19 cellular contexts compared by ENCODE assay signal in genomic region chr11:134558258-134558835, GRCh38.
DNase-seq lines count a peak whose midpoint lies in the region; ATAC-seq and TF ChIP-seq lines count a peak whose summit lies in the region.
"Had no signal": no experiment of that assay in that cellular context is flagged by ENCODE, and none has a peak within 500 bp of the region (broad histone marks: within the 10 kb centered on the region; RNA-seq: fewer than 3 reads in every experiment).

No MANE protein-coding gene starts in this region.

- H3K27ac ChIP-seq in coronary artery (no peak overlapping the region), tibial artery (no peak overlapping the region)
- H3K27ac ChIP-seq: HL-60 had no signal

- no peaks in the 10 kb centered on the region for H3K4me1 ChIP-seq in tibial artery
- H3K4me1 ChIP-seq: Caco-2, HAP-1 had no signal

- no peak for TF ChIP-seq CTCF in coronary artery (IDR thresholded peaks at IDR 0.05)
- no peak for TF ChIP-seq CTCF in osteocyte (IDR thresholded peaks at IDR 0.05)
- no peak for TF ChIP-seq CTCF in tibial artery (IDR thresholded peaks at IDR 0.05)

- no peaks in the 10 kb centered on the region for H3K27me3 Mint-ChIP-seq in osteocyte (ENCODE audit: unreplicated experiment)

- intact Hi-C loops in cardiac septum (cut with DNase I), result no loop called here
- intact Hi-C loops in Right ventricle myocardium superior (cut with DNase I), result no loop called here
- intact Hi-C loops in tibial artery (cut with DNase I; ENCODE audit: low total_unique reads), result no loop called here

- no peaks in the 10 kb centered on the region for H3K36me3 ChIP-seq in tibial artery
- H3K36me3 ChIP-seq: HAP-1 had no signal

- no peak for ATAC-seq in Right ventricle myocardium superior (ENCODE audit: poor library complexity)
- ATAC-seq: PC-3 had no signal

- no peak overlapping the region for H3K4me3 Mint-ChIP-seq in osteocyte (ENCODE audit: unreplicated experiment)
- H3K4me3 Mint-ChIP-seq: CD4-positive, alpha-beta T cell had no signal

- H3K27ac Mint-ChIP-seq in osteocyte (ENCODE audit: unreplicated experiment), result no peak overlapping the region
- H3K27ac Mint-ChIP-seq: CD4-positive, alpha-beta T cell had no signal

- DNase-seq in cardiac septum (ENCODE audit: low spot score) (peak; percentile 56), Right ventricle myocardium superior (no peak), coronary artery (ENCODE audit: low spot score) (peak; percentile 45), osteocyte (ENCODE audit: extremely low spot score, unreplicated experiment) (peak; percentile 53), AG08395 (ENCODE audit: low spot score) (no peak), tibial artery (no peak)
- DNase-seq in activated CD4-positive, alpha-beta T cell treated with anti-CD3 and anti-CD28 coated beads, Interleukin-2, amount 50 U/mL, for 1 hour, result no peak
- DNase-seq: DMS153, GF-D8, NCI-H1048, NCI-H1436, NCI-H1930, NCI-H345, NCI-H526 had no signal

- H3K9me3 Mint-ChIP-seq in osteocyte (ENCODE audit: unreplicated experiment), result no peaks in the 10 kb centered on the region
- H3K9me3 Mint-ChIP-seq: CD4-positive, alpha-beta T cell had no signal

- H3K4me3 ChIP-seq in coronary artery (no peak overlapping the region), tibial artery (no peak overlapping the region)
- H3K4me3 ChIP-seq: HAP-1 had no signal

- peaks cover 14% of the 10 kb centered on the region for H3K4me1 Mint-ChIP-seq in osteocyte (ENCODE audit: unreplicated experiment)

- peaks cover 0 to 3% of the 10 kb centered on the region in 2 donors for H3K27me3 ChIP-seq in tibial artery

- H3K36me3 Mint-ChIP-seq in osteocyte (ENCODE audit: unreplicated experiment), result no peaks in the 10 kb centered on the region

- no peaks in the 10 kb centered on the region for H3K9me3 ChIP-seq in tibial artery
- H3K9me3 ChIP-seq: Caco-2, HAP-1 had no signal

Comparison
In these comparisons a context has a peak if more than half of its experiments do, and no peak if none do; other contexts are left out.
1. DNase-seq: peak in cardiac septum (single experiment), coronary artery (single experiment) and osteocyte (single experiment); none in Right ventricle myocardium superior (single experiment), activated CD4-positive, alpha-beta T cell treated with anti-CD3 and anti-CD28 coated beads, Interleukin-2, amount 50 U/mL, for 1 hour (single experiment), AG08395 (single experiment) and tibial artery (0 of 2).